15 cellular contexts compared by ENCODE assay signal in genomic region chr14:67577909-67578749, GRCh38.
"Had no signal": no experiment of that assay in that cellular context is flagged by ENCODE, and none has a peak within 500 bp of the region (broad histone marks: within the 10 kb centered on the region; RNA-seq: fewer than 3 reads in every experiment).

No MANE protein-coding gene starts in this region.

- DNase-seq: activated B cell treated with CpG ODN at 0.5 μM for 24 hours; activated CD4-positive, alpha-beta T cell treated with anti-CD3 and anti-CD28 coated beads, Interleukin-2, amount 10 ng/mL, durations not matched to agents 7 days and 5 days; activated CD8-positive, alpha-beta memory T cell treated with anti-CD3 and anti-CD28 coated beads for 24 hours; activated T-cell treated with anti-CD3 and anti-CD28 coated beads for 4 hours; anterior cingulate cortex; esophagus squamous epithelium; foreskin fibroblast; glutamatergic neuron; ovary; stimulated activated CD4-positive, alpha-beta T cell treated with anti-CD3 and anti-CD28 coated beads, Interleukin-15, amount 100 ng/mL, for 24 hours; stimulated activated CD4-positive, alpha-beta T cell treated with anti-CD3 and anti-CD28 coated beads, Interleukin-4, amount 100 ng/mL, for 4 hours; transverse colon had no signal

- H3K4me1 ChIP-seq: esophagus squamous epithelium, transverse colon had no signal

- H3K27ac Mint-ChIP-seq: activated B cell treated with CpG ODN at 0.5 μM for 24 hours; activated CD4-positive, alpha-beta T cell treated with anti-CD3 and anti-CD28 coated beads, Interleukin-2, amount 10 ng/mL, durations not matched to agents 7 days and 5 days; activated naive CD4-positive, alpha-beta T cell treated with anti-CD3 and anti-CD28 coated beads, Interleukin-2, amount 50 U/mL, for 72 hours; memory B cell; T-helper 1 cell treated with Interleukin-12 subunit alpha and Interleukin-12 subunit beta and Interleukin-4 antibody, amounts not matched to agents 30 μg/mL and 1 μg/mL, for 36 hours had no signal

- H3K4me3 Mint-ChIP-seq: activated B cell treated with CpG ODN at 0.5 μM for 24 hours; activated CD4-positive, alpha-beta T cell treated with anti-CD3 and anti-CD28 coated beads, Interleukin-2, amount 10 ng/mL, durations not matched to agents 7 days and 5 days; memory B cell; T-helper 1 cell treated with Interleukin-12 subunit alpha and Interleukin-12 subunit beta and Interleukin-4 antibody, amounts not matched to agents 30 μg/mL and 1 μg/mL, for 36 hours had no signal

- H3K9me3 ChIP-seq: esophagus squamous epithelium, ovary, transverse colon had no signal

- H3K27ac ChIP-seq: esophagus squamous epithelium, ovary, transverse colon had no signal

- H3K27me3 Mint-ChIP-seq: activated CD4-positive, alpha-beta T cell treated with anti-CD3 and anti-CD28 coated beads, Interleukin-2, amount 10 ng/mL, durations not matched to agents 7 days and 5 days had no signal

- H3K4me1 Mint-ChIP-seq: activated B cell treated with CpG ODN at 0.5 μM for 24 hours, memory B cell had no signal

- H3K27me3 ChIP-seq: esophagus squamous epithelium, ovary, transverse colon had no signal

- H3K36me3 ChIP-seq: ovary had no signal

- H3K4me3 ChIP-seq: esophagus squamous epithelium, ovary, transverse colon had no signal

- H3K36me3 Mint-ChIP-seq: activated naive CD4-positive, alpha-beta T cell treated with anti-CD3 and anti-CD28 coated beads, Interleukin-2, amount 50 U/mL, for 72 hours; memory B cell had no signal

- H3K9me3 Mint-ChIP-seq: activated B cell treated with CpG ODN at 0.5 μM for 24 hours; activated CD4-positive, alpha-beta T cell treated with anti-CD3 and anti-CD28 coated beads, Interleukin-2, amount 10 ng/mL, durations not matched to agents 7 days and 5 days; activated naive CD4-positive, alpha-beta T cell treated with anti-CD3 and anti-CD28 coated beads, Interleukin-2, amount 50 U/mL, for 72 hours; memory B cell; T-helper 1 cell treated with Interleukin-12 subunit alpha and Interleukin-12 subunit beta and Interleukin-4 antibody, amounts not matched to agents 30 μg/mL and 1 μg/mL, for 36 hours had no signal
